Comparison of ENCODE assay signal across 1 cellular context in genomic region chr5:127409236-127409921, GRCh38.
TF ChIP-seq lines count a peak whose summit lies in the region.

No MANE protein-coding gene starts in this region.

TF ChIP-seq in GM12878, 131 proteins besides CTCF, POLR2A, EP300 and RAD21:
- TF ChIP-seq MXI1 (IDR thresholded peaks at IDR 0.05; ENCODE audit: low read depth, low read length) (no peak), NRF1 (conservative IDR thresholded peaks at IDR 0.05; ENCODE audit: low read depth, low read length) (no peak), NKRF (conservative IDR thresholded peaks at IDR 0.05) (no peak), ZZZ3 (IDR thresholded peaks at IDR 0.05; ENCODE audit: control insufficient read depth, insufficient read length, low read depth) (no peak), BCL11A (IDR thresholded peaks at IDR 0.05; ENCODE audit: low read depth, low read length) (no peak), BRCA1 (IDR thresholded peaks at IDR 0.05; ENCODE audit: low read depth, low read length) (no peak), CBX3 (IDR thresholded peaks at IDR 0.05; ENCODE audit: borderline replicate concordance, low read depth) (no peak), ZNF687 (IDR thresholded peaks at IDR 0.05) (no peak)
